Comparison of ENCODE assay signal across 29 cellular contexts in the genomic region with DNA sequence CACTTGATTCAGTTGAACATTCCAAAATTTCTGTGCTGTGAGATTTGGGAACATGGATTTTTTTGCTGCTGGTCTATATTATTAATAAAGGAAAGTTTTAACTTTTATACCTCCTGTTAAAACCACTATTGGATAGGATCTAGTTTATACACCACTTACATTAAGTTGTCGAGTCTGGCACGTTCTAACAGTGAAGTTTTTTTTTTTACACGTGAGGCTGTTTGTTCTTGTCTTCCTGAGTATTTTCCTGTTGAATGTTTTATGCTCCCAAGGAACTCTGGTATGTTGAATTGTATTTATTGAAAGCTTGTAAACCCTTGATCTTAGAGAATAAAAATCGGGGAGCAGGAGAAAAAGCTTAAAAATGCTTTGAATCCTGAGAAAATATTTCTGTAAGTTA.
"Had no signal": no experiment of that assay in that cellular context is flagged by ENCODE, and none has a peak within 500 bp of the region (broad histone marks: within the 10 kb centered on the region; RNA-seq: fewer than 3 reads in every experiment).

No MANE protein-coding gene starts in this region.

- H3K9me3 ChIP-seq: ovary, psoas muscle, right lobe of liver, sigmoid colon, spleen, suprapubic skin, testis, tibial nerve, upper lobe of left lung, vagina had no signal

- DNase-seq: natural killer cell; occipital lobe; posterior cingulate gyrus; psoas muscle; right lobe of liver; sigmoid colon; spleen; stimulated activated CD4-positive, alpha-beta T cell treated with anti-CD3 and anti-CD28 coated beads, Interleukin-12 subunit alpha, Interleukin-12 subunit beta, amount 100 ng/mL, for 4 hours; stimulated activated CD4-positive, alpha-beta T cell treated with anti-CD3 and anti-CD28 coated beads, Interleukin-1b, Interleukin-23, amount 100 ng/mL, for 48 hours; stimulated activated CD4-positive, alpha-beta T cell treated with anti-CD3 and anti-CD28 coated beads, Interleukin-4, amount 100 ng/mL, for 1 hour; stimulated activated CD4-positive, alpha-beta T cell treated with anti-CD3 and anti-CD28 coated beads, Interleukin-4, amount 100 ng/mL, for 4 hours; stimulated activated CD8-positive, alpha-beta memory T cell treated with anti-CD3 and anti-CD28 coated beads, Interleukin-4, amount 100 ng/mL, for 48 hours; stimulated activated naive CD4-positive, alpha-beta T cell; stimulated activated naive CD8-positive, alpha-beta T cell treated with anti-CD3 and anti-CD28 coated beads, Interleukin-15, amount 100 ng/mL, for 72 hours; stimulated activated naive CD8-positive, alpha-beta T cell treated with anti-CD3 and anti-CD28 coated beads, Interleukin-15, Interleukin-2, amounts not matched to agents 100 U/mL and 50 U/mL, for 24 hours; testis; trophoblast cell; upper lobe of left lung had no signal

- H3K4me3 ChIP-seq: neural progenitor cell, ovary, psoas muscle, right lobe of liver, sigmoid colon, smooth muscle cell, spleen, suprapubic skin, testis, tibial nerve, upper lobe of left lung, vagina had no signal

- H3K4me1 ChIP-seq: neural progenitor cell, parathyroid adenoma, psoas muscle, right lobe of liver, spleen, testis had no signal

- H3K27me3 ChIP-seq: neural progenitor cell, ovary, right lobe of liver, sigmoid colon, spleen, suprapubic skin, testis, tibial nerve, upper lobe of left lung, vagina had no signal

- H3K27ac Mint-ChIP-seq: natural killer cell; nephron; neural progenitor cell; progenitor cell of endocrine pancreas; stimulated activated memory B cell treated with anti-CD40 and anti-IgM and Interleukin-4, amounts not matched to agents 10 μg/mL and 1 μg/mL and 100 μg/mL, for 72 hours; stimulated activated naive CD8-positive, alpha-beta T cell treated with anti-CD3 and anti-CD28 coated beads, Interleukin-15, amount 100 ng/mL, for 72 hours had no signal

- H3K36me3 Mint-ChIP-seq: natural killer cell; neural progenitor cell; stimulated activated memory B cell treated with anti-CD40 and anti-IgM and Interleukin-4, amounts not matched to agents 10 μg/mL and 1 μg/mL and 100 μg/mL, for 72 hours had no signal

- H3K4me1 Mint-ChIP-seq: natural killer cell; nephron; stimulated activated memory B cell treated with anti-CD40 and anti-IgM and Interleukin-4, amounts not matched to agents 10 μg/mL and 1 μg/mL and 100 μg/mL, for 72 hours; stimulated activated naive CD8-positive, alpha-beta T cell treated with anti-CD3 and anti-CD28 coated beads, Interleukin-15, amount 100 ng/mL, for 72 hours had no signal

- H3K27ac ChIP-seq: neural progenitor cell, ovary, parathyroid adenoma, psoas muscle, right lobe of liver, spleen, suprapubic skin, vagina had no signal

- H3K9me3 Mint-ChIP-seq: nephron; neural progenitor cell; stimulated activated memory B cell treated with anti-CD40 and anti-IgM and Interleukin-4, amounts not matched to agents 10 μg/mL and 1 μg/mL and 100 μg/mL, for 72 hours; stimulated activated naive CD8-positive, alpha-beta T cell treated with anti-CD3 and anti-CD28 coated beads, Interleukin-15, amount 100 ng/mL, for 72 hours had no signal

- H3K4me3 Mint-ChIP-seq: natural killer cell; nephron; neural progenitor cell; stimulated activated memory B cell treated with anti-CD40 and anti-IgM and Interleukin-4, amounts not matched to agents 10 μg/mL and 1 μg/mL and 100 μg/mL, for 72 hours; stimulated activated naive CD8-positive, alpha-beta T cell treated with anti-CD3 and anti-CD28 coated beads, Interleukin-15, amount 100 ng/mL, for 72 hours had no signal

- FAIRE-seq: urothelium cell line had no signal

- H3K36me3 ChIP-seq: neural progenitor cell, ovary, right lobe of liver, sigmoid colon, spleen, suprapubic skin, tibial nerve, upper lobe of left lung, vagina had no signal

- H3K27me3 Mint-ChIP-seq: progenitor cell of endocrine pancreas; stimulated activated memory B cell treated with anti-CD40 and anti-IgM and Interleukin-4, amounts not matched to agents 10 μg/mL and 1 μg/mL and 100 μg/mL, for 72 hours; stimulated activated naive CD8-positive, alpha-beta T cell treated with anti-CD3 and anti-CD28 coated beads, Interleukin-15, amount 100 ng/mL, for 72 hours had no signal
